In the genomic region with DNA sequence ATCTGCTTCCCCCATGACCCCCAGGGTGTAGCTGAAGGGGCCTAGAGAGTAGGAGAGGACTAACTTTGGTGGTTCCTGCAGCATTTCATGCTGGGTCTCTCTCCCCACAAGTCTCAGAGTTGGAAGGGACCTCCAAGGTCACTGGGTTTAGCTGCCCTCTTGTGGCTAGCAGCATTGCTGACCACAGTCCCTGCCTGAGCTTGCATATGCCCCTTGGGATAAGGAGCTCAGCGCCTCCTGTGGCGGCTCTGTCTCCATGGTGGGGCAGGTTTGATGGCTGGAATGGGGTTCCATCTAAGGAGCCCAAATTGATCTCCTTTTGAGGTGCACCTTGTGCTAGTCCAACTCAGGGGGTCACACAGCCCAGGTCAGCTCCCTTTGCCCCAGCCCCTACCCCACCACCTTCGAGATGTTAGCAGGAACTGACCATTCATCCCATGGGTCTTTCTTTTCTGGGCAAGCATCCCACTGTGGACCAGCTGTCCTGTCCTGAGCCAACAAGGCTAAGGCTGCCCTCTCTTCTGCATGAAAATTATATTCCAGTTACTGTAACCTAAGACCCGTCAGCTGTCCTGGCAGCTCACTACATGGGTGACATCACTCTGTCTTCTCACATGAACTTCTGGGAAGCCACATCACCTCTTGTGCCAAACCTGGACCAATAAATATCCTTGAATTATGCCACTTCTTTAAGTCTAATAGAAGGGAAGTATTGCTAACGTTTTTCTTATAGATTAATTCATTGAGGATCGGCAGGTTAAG, we compare ENCODE assay signal across 9 cellular contexts.
A peak's percentile ranks its signal among the peaks of the same experiment; 100 is the strongest.
DNase-seq lines count a peak whose midpoint lies in the region; ATAC-seq and TF ChIP-seq lines count a peak whose summit lies in the region.
"Had no signal": no experiment of that assay in that cellular context is flagged by ENCODE, and none has a peak within 500 bp of the region (broad histone marks: within the 10 kb centered on the region; RNA-seq: fewer than 3 reads in every experiment).

No MANE protein-coding gene starts in this region.

- no peak overlapping the region for H3K27ac ChIP-seq in WERI-Rb-1

- TF ChIP-seq CTCF in WERI-Rb-1 (IDR thresholded peaks at IDR 0.05; ENCODE audit: low read depth, low read length): peak; percentile 98

- ATAC-seq in GM18517 (IDR thresholded peaks at IDR 0.05; ENCODE audit: unreplicated experiment): no peak

- DNase-seq in AG08396 (ENCODE audit: low spot score) (peak; percentile 45), HS-27A (ENCODE audit: low read depth) (peak; percentile 4), WERI-Rb-1 (peak; percentile 89), kidney tubule cell (ENCODE audit: low spot score) (peak; percentile 45), GOT3 (lab: John Stamatoyannopoulos, UW) (no peak)
- no peak for DNase-seq in activated effector memory CD4-positive, alpha-beta T cell treated with Interleukin-2 at 50 U/mL for 16 hours
- DNase-seq in activated CD4-positive, alpha-beta T cell treated with anti-CD3 and anti-CD28 coated beads, Interleukin-2, amount 50 U/mL, for 48 hours: no peak
- DNase-seq: NCI-H187 had no signal

- H3K4me3 ChIP-seq in WERI-Rb-1 (ENCODE audit: low read depth, low read length): no peak overlapping the region

- no peaks in the 10 kb centered on the region for H3K9me3 ChIP-seq in WERI-Rb-1 (ENCODE audit: severe bottlenecking)

- no peaks in the 10 kb centered on the region for H3K27me3 ChIP-seq in WERI-Rb-1 (ENCODE audit: insufficient read depth, low read depth, severe bottlenecking)

- H3K36me3 ChIP-seq in WERI-Rb-1: no peaks in the 10 kb centered on the region

Comparison
In these comparisons a context has a peak if more than half of its experiments do, and no peak if none do; other contexts are left out.
1. DNase-seq: peak in AG08396 (single experiment), HS-27A (single experiment), WERI-Rb-1 (single experiment) and kidney tubule cell (single experiment); none in activated effector memory CD4-positive, alpha-beta T cell treated with Interleukin-2 at 50 U/mL for 16 hours (single experiment), activated CD4-positive, alpha-beta T cell treated with anti-CD3 and anti-CD28 coated beads, Interleukin-2, amount 50 U/mL, for 48 hours (0 of 2) and GOT3 (single experiment).